23 cellular contexts compared by ENCODE assay signal in the genomic region with DNA sequence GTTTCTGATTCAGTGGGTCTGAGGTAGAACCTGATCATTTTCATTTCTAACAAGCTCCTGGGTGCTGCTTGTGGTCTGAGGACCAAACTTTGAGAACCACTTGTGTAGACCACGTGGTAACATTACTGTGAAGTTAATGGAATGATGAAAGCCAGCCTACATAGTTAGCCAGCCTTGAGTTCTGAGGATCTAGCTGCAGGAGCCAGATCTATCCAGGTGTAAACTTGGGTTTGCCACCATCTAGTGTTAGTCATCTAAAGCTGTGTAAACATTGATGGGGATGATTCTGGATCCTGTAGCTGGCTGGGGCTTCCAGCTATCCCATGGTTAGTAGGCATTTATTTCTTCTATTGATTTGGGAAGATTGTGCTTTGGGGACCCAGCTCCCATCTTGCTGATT.
DNase-seq lines count a peak whose midpoint lies in the region; ATAC-seq and TF ChIP-seq lines count a peak whose summit lies in the region.
"Had no signal": no experiment of that assay in that cellular context is flagged by ENCODE, and none has a peak within 500 bp of the region (broad histone marks: within the 10 kb centered on the region; RNA-seq: fewer than 3 reads in every experiment).

No MANE protein-coding gene starts in this region.

- H3K4me1 ChIP-seq in hepatocyte (ENCODE audit: insufficient read depth): no peaks in the 10 kb centered on the region
- H3K4me1 ChIP-seq: body of pancreas, HAP-1, tibial artery had no signal

- no peak overlapping the region for H3K4me3 ChIP-seq in hepatocyte
- H3K4me3 ChIP-seq: body of pancreas, HAP-1, sigmoid colon, stomach, tibial artery had no signal

- H2AFZ ChIP-seq in hepatocyte: no peak overlapping the region

- no peaks in the 10 kb centered on the region for H3K36me3 ChIP-seq in hepatocyte (replicated peaks; ENCODE audit: insufficient read depth, low read depth)
- H3K36me3 ChIP-seq: HAP-1, sigmoid colon, stomach, tibial artery had no signal

- TF ChIP-seq CTCF in hepatocyte (IDR thresholded peaks at IDR 0.05; ENCODE audit: poor library complexity): no peak

- ATAC-seq in GM21515 (IDR thresholded peaks at IDR 0.05; ENCODE audit: unreplicated experiment): no peak
- ATAC-seq: activated CD4-positive, alpha-beta T cell treated with anti-CD3 and anti-CD28 coated beads for 36 hours; body of pancreas; T-helper 17 cell had no signal

- H3K79me2 ChIP-seq in hepatocyte: no peaks in the 10 kb centered on the region

- no peak overlapping the region for H3K4me2 ChIP-seq in hepatocyte

- H4K20me1 ChIP-seq in hepatocyte (ENCODE audit: insufficient read depth, poor library complexity, severe bottlenecking): no peaks in the 10 kb centered on the region

- DNase-seq in NCI-H1092 treated with DMSO at 0.1 percent for 48 hours (lab: John Stamatoyannopoulos, UW): peak; percentile 10
- no peak for DNase-seq in NCI-H1092 (lab: John Stamatoyannopoulos, UW)
- peak; percentile 74 for DNase-seq in DMS53 (lab: John Stamatoyannopoulos, UW)
- DNase-seq in NCI-H2029 (lab: John Stamatoyannopoulos, UW): peak; percentile 9
- peak; percentile 20 for DNase-seq in hepatocyte (ENCODE audit: low spot score)
- no peak for DNase-seq in activated T-cell treated with anti-CD3 and anti-CD28 coated beads, Interleukin-2, amount 50 U/mL, for 48 hours
- DNase-seq in NK-92 (lab: John Stamatoyannopoulos, UW; ENCODE audit: unreplicated experiment): no peak
- DNase-seq: 8988T; activated CD4-positive, alpha-beta T cell treated with anti-CD3 and anti-CD28 coated beads for 36 hours; activated gamma-delta T cell treated with Interleukin-2 at 50 U/mL for 16 hours; body of pancreas; CD4-positive, alpha-beta memory T cell; DND-41; glutamatergic neuron; kidney glomerular epithelial cell; NCI-H1048; NCI-H2171 treated with DMSO at 0.1 percent for 48 hours; sigmoid colon; stomach; T-helper 17 cell; tibial artery had no signal

- H3K9me3 ChIP-seq in hepatocyte (ENCODE audit: low read depth): no peaks in the 10 kb centered on the region
- H3K9me3 ChIP-seq: body of pancreas, HAP-1, sigmoid colon, stomach, tibial artery had no signal

- 93% methylated on average over 1 of the region's 1 CpG for WGBS in hepatocyte (ENCODE audit: low lambda C conversion rate, missing lambda C conversion rate)

- H3K27me3 ChIP-seq in hepatocyte: no peaks in the 10 kb centered on the region
- H3K27me3 ChIP-seq: body of pancreas, sigmoid colon, stomach, tibial artery had no signal

- H3K9me2 ChIP-seq in hepatocyte (replicated peaks; ENCODE audit: insufficient read depth): no peaks in the 10 kb centered on the region

- H3K27ac ChIP-seq in hepatocyte: no peak overlapping the region
- H3K27ac ChIP-seq: body of pancreas, sigmoid colon, stomach, tibial artery had no signal

Comparison
In these comparisons a context has a peak if more than half of its experiments do, and no peak if none do; other contexts are left out.
1. DNase-seq: peak in NCI-H1092 treated with DMSO at 0.1 percent for 48 hours (single experiment), DMS53 (single experiment), NCI-H2029 (single experiment) and hepatocyte (single experiment); none in NCI-H1092 (single experiment), activated T-cell treated with anti-CD3 and anti-CD28 coated beads, Interleukin-2, amount 50 U/mL, for 48 hours (0 of 2) and NK-92 (single experiment).